In genomic region chr6:166775180-166775922, GRCh38 we compare ENCODE assay signal across 8 cellular contexts.
DNase-seq lines count a peak whose midpoint lies in the region; TF ChIP-seq lines count a peak whose summit lies in the region.

No MANE protein-coding gene starts in this region.

- DNase-seq in DMS153 treated with DMSO at 0.1 percent for 48 hours (lab: John Stamatoyannopoulos, UW; ENCODE audit: unreplicated experiment) = peak; percentile 37
- DNase-seq in DMS153 (lab: John Stamatoyannopoulos, UW) = no peak
- peak; percentile 79 for DNase-seq in RPMI8226
- DNase-seq in activated T-helper 9 cell treated with anti-CD3 and anti-CD28 coated beads, Interleukin-2, amount 50 U/mL, for 16 hours (ENCODE audit: low read depth) = peak; percentile 35
- DNase-seq in foreskin melanocyte = peak; percentile 29
- DNase-seq in osteocyte (ENCODE audit: extremely low spot score, unreplicated experiment) = peak; percentile 80
- DNase-seq in ureter (ENCODE audit: low spot score) = peak; percentile 47

- TF ChIP-seq CTCF in osteocyte (IDR thresholded peaks at IDR 0.05) = peak; percentile 83

- H3K36me3 Mint-ChIP-seq in osteocyte (ENCODE audit: unreplicated experiment) = no peaks in the 10 kb centered on the region

- no peak overlapping the region for H3K27ac Mint-ChIP-seq in osteocyte (ENCODE audit: unreplicated experiment)

- H3K4me1 Mint-ChIP-seq in osteocyte (ENCODE audit: unreplicated experiment) = no peaks in the 10 kb centered on the region

- TF ChIP-seq EP300 in Ishikawa (IDR thresholded peaks at IDR 0.05; ENCODE audit: borderline replicate concordance) = no peak

- peaks cover 19% of the 10 kb centered on the region for H3K27me3 Mint-ChIP-seq in osteocyte (ENCODE audit: unreplicated experiment)

- no peak overlapping the region for H3K4me3 Mint-ChIP-seq in osteocyte (ENCODE audit: unreplicated experiment)

- TF ChIP-seq RAD21 in Ishikawa (IDR thresholded peaks at IDR 0.05; ENCODE audit: low read depth) = peak; percentile 91

- H3K9me3 Mint-ChIP-seq in osteocyte (ENCODE audit: unreplicated experiment) = no peaks in the 10 kb centered on the region

TF ChIP-seq in Ishikawa, 13 proteins besides CTCF, POLR2A, EP300 and RAD21:
- TF ChIP-seq TCF12 (IDR thresholded peaks at IDR 0.05; ENCODE audit: low read depth) (no peak), USF1 (IDR thresholded peaks at IDR 0.05) (no peak), NFIC (IDR thresholded peaks at IDR 0.05) (no peak), CEBPB (IDR thresholded peaks at IDR 0.05) (no peak), CREB1 (IDR thresholded peaks at IDR 0.05; ENCODE audit: low read depth) (no peak), FOXM1 (IDR thresholded peaks at IDR 0.05; ENCODE audit: borderline replicate concordance, low read depth) (no peak), YY1 (IDR thresholded peaks at IDR 0.05; ENCODE audit: low read depth) (no peak), TAF1 (IDR thresholded peaks at IDR 0.05; ENCODE audit: low read depth) (no peak), REST (IDR thresholded peaks at IDR 0.05; ENCODE audit: low read depth) (no peak), EGR1 (IDR thresholded peaks at IDR 0.05) (no peak), ZBTB7A (IDR thresholded peaks at IDR 0.05; ENCODE audit: low read depth) (no peak), TEAD4 (IDR thresholded peaks at IDR 0.05) (no peak), MAX (IDR thresholded peaks at IDR 0.05) (no peak)
